ENCODE assay signal across 1 cellular context in the genomic region with DNA sequence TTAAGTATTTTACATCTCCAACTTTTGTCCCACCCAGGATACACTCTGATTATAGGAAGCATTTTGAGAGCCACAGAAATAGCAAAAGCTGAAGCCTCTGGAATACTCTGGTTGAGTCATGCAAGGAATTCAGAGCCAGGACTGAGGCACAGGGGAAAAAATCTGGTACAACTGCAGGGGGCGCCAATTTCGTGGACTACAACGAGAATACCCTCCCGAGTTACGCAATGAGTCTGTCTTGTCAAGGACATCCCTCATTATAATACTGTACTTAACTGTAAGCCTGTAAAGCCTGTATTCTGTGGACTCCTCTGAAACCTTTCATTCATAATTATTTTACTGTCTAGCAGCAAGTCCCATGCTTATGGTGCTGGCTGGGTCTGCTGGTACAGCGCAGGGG.
TF ChIP-seq lines count a peak whose summit lies in the region.

No MANE protein-coding gene starts in this region.

TF ChIP-seq in K562, 482 proteins besides CTCF, POLR2A, EP300 and RAD21:
- TF ChIP-seq ELK3 (CRISPR knock-in tag; IDR thresholded peaks at IDR 0.05), result no peak
- TF ChIP-seq KDM1A (IDR thresholded peaks at IDR 0.05), result 0 out of 4 replicates have a peak, but pooled peaks of 1 of the 2 experiments have one; percentile 22
- TF ChIP-seq PHF20 (IDR thresholded peaks at IDR 0.05; ENCODE audit: partially characterized antibody), result peak; percentile 27
- TF ChIP-seq ADNP (tag; IDR thresholded peaks at IDR 0.05), result peak; percentile 63
- TF ChIP-seq, protein P1, sequence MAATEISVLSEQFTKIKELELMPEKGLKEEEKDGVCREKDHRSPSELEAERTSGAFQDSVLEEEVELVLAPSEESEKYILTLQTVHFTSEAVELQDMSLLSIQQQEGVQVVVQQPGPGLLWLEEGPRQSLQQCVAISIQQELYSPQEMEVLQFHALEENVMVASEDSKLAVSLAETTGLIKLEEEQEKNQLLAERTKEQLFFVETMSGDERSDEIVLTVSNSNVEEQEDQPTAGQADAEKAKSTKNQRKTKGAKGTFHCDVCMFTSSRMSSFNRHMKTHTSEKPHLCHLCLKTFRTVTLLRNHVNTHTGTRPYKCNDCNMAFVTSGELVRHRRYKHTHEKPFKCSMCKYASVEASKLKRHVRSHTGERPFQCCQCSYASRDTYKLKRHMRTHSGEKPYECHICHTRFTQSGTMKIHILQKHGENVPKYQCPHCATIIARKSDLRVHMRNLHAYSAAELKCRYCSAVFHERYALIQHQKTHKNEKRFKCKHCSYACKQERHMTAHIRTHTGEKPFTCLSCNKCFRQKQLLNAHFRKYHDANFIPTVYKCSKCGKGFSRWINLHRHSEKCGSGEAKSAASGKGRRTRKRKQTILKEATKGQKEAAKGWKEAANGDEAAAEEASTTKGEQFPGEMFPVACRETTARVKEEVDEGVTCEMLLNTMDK (IDR thresholded peaks at IDR 0.05; ENCODE audit: borderline replicate concordance, insufficient read depth, low read depth, low read length, poor library complexity, severe bottlenecking), result peak; percentile 57
- TF ChIP-seq CEBPG (CRISPR knock-in tag; IDR thresholded peaks at IDR 0.05), result peak; percentile 65
- peak; percentile 81 to 86 for TF ChIP-seq CEBPG (tag; conservative IDR thresholded peaks at IDR 0.05 in 1 of 2, IDR thresholded peaks at IDR 0.05 in 1 of 2)
- TF ChIP-seq ZNF431 (CRISPR knock-in tag; IDR thresholded peaks at IDR 0.05), result no peak
- no peak for TF ChIP-seq ETV6 (IDR thresholded peaks at IDR 0.05; ENCODE audit: borderline replicate concordance in 1 of 2, low read depth in 2 of 2, low read length in 1 of 2)
- TF ChIP-seq ETV6 (CRISPR knock-in tag; IDR thresholded peaks at IDR 0.05; ENCODE audit: borderline replicate concordance), result no peak
- peak; percentile 77 for TF ChIP-seq CBX1 (IDR thresholded peaks at IDR 0.05; ENCODE audit: low read depth)
- no peak for TF ChIP-seq SMAD3 (CRISPR knock-in tag; conservative IDR thresholded peaks at IDR 0.05)
- no peak for TF ChIP-seq MTF1 (CRISPR knock-in tag; IDR thresholded peaks at IDR 0.05; ENCODE audit: borderline replicate concordance)
- TF ChIP-seq ATF3 (IDR thresholded peaks at IDR 0.05), result peak; percentile 43; the same call in 1 of the 2 replicates
- no peak for TF ChIP-seq ATF3 (CRISPR knock-in tag; conservative IDR thresholded peaks at IDR 0.05)
- TF ChIP-seq ZNF778 (CRISPR knock-in tag; IDR thresholded peaks at IDR 0.05), result no peak
- TF ChIP-seq ZNF274 (IDR thresholded peaks at IDR 0.05; ENCODE audit: borderline replicate concordance, low read depth, low read length), result no peak
- peak; percentile 96 for TF ChIP-seq CEBPB (tag; IDR thresholded peaks at IDR 0.05)
- TF ChIP-seq GTF2B (IDR thresholded peaks at IDR 0.05; ENCODE audit: extremely low read depth, insufficient read length), result no peak
- TF ChIP-seq ZNF780A (CRISPR knock-in tag; IDR thresholded peaks at IDR 0.05), result no peak
- TF ChIP-seq IRF9 (tag; IDR thresholded peaks at IDR 0.05), result no peak
- TF ChIP-seq CBX3 (IDR thresholded peaks at IDR 0.05; ENCODE audit: borderline replicate concordance in 1 of 2, low read length in 2 of 2), result peak in 1 of 2 experiments; percentile 59; a peak in 1 of 3 replicates
- TF ChIP-seq GTF2E2 (tag; IDR thresholded peaks at IDR 0.05), result no peak
- TF ChIP-seq THAP7 (CRISPR knock-in tag; IDR thresholded peaks at IDR 0.05), result no peak
- no peak for TF ChIP-seq XRCC3 (IDR thresholded peaks at IDR 0.05)
- TF ChIP-seq PCBP2 (IDR thresholded peaks at IDR 0.05; ENCODE audit: low read depth, low read length, poor library complexity, severe bottlenecking), result no peak
- 0 out of 2 replicates have a peak, but pooled peaks have one; percentile 14 for TF ChIP-seq ESRRA (IDR thresholded peaks at IDR 0.05; ENCODE audit: borderline replicate concordance, low read depth)
- no peak for TF ChIP-seq ZNF143 (CRISPR knock-in tag; IDR thresholded peaks at IDR 0.05)
- no peak for TF ChIP-seq RUNX1 (IDR thresholded peaks at IDR 0.05; ENCODE audit: low read depth)
- TF ChIP-seq, protein P2, sequence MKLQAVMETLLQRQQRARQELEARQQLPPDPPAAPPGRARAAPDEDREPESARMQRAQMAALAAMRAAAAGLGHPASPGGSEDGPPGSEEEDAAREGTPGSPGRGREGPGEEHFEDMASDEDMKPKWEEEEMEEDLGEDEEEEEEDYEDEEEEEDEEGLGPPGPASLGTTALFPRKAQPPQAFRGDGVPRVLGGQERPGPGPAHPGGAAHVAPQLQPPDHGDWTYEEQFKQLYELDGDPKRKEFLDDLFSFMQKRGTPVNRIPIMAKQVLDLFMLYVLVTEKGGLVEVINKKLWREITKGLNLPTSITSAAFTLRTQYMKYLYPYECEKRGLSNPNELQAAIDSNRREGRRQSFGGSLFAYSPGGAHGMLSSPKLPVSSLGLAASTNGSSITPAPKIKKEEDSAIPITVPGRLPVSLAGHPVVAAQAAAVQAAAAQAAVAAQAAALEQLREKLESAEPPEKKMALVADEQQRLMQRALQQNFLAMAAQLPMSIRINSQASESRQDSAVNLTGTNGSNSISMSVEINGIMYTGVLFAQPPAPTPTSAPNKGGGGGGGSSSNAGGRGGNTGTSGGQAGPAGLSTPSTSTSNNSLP (IDR thresholded peaks at IDR 0.05; ENCODE audit: borderline replicate concordance, low read depth, low read length), result no peak
- TF ChIP-seq TEAD2 (tag; IDR thresholded peaks at IDR 0.05), result no peak
- 0 out of 2 replicates have a peak, but pooled peaks have one; percentile 11 for TF ChIP-seq CXXC5 (CRISPR knock-in tag; IDR thresholded peaks at IDR 0.05)
